ENCODE assay signal across 21 cellular contexts in genomic region chr2:71783815-71784214, GRCh38.
"Had no signal": no experiment of that assay in that cellular context is flagged by ENCODE, and none has a peak within 500 bp of the region (broad histone marks: within the 10 kb centered on the region; RNA-seq: fewer than 3 reads in every experiment).

No MANE protein-coding gene starts in this region.

- H3K79me2 ChIP-seq: hepatocyte had no signal

- H3K9me3 Mint-ChIP-seq: activated CD4-positive, alpha-beta memory T cell treated with anti-CD3 and anti-CD28 coated beads, Interleukin-2, amount 10 ng/mL, durations not matched to agents 7 days and 5 days; activated naive CD4-positive, alpha-beta T cell treated with anti-CD3 and anti-CD28 coated beads, Interleukin-2, amount 50 U/mL, for 72 hours; dendritic cell treated with granulocyte-macrophage colony-stimulating factor and Interleukin-4, amounts not matched to agents 40 ng/mL and 50 ng/mL, for 4 days; nephron; T-helper 2 cell treated with Interferon-gamma antibody and Interleukin-4, amounts not matched to agents 5 μg/mL and 100 μg/mL, for 36 hours; WTC11 had no signal

- H3K36me3 ChIP-seq: adrenal gland, breast epithelium, right lobe of liver, uterus had no signal

- H3K4me3 ChIP-seq: adrenal gland, breast epithelium, hepatocyte, right lobe of liver, SK-N-MC, uterus had no signal

- H2AFZ ChIP-seq: hepatocyte had no signal

- DNase-seq: activated CD4-positive, alpha-beta memory T cell treated with anti-CD3 and anti-CD28 coated beads, Interleukin-2, amount 10 ng/mL, durations not matched to agents 7 days and 5 days; activated CD4-positive, alpha-beta T cell treated with anti-CD3 and anti-CD28 coated beads for 48 hours; activated gamma-delta T cell; activated T-cell treated with anti-CD3 and anti-CD28 coated beads, Interleukin-2, amount 50 U/mL, for 48 hours; adrenal gland; cerebellar nuclear complex; effector memory CD4-positive, alpha-beta T cell; midbrain; occipital lobe; right lobe of liver; stimulated activated CD4-positive, alpha-beta T cell treated with anti-CD3 and anti-CD28 coated beads, Interleukin-4, amount 100 ng/mL, for 4 hours; stimulated activated naive CD4-positive, alpha-beta T cell; uterus had no signal

- H3K4me1 ChIP-seq: adrenal gland, breast epithelium, right lobe of liver, uterus had no signal

- H3K9me3 ChIP-seq: adrenal gland, breast epithelium, right lobe of liver, uterus had no signal

- H3K4me3 Mint-ChIP-seq: activated CD4-positive, alpha-beta memory T cell treated with anti-CD3 and anti-CD28 coated beads, Interleukin-2, amount 10 ng/mL, durations not matched to agents 7 days and 5 days; dendritic cell treated with granulocyte-macrophage colony-stimulating factor and Interleukin-4, amounts not matched to agents 40 ng/mL and 50 ng/mL, for 4 days; nephron; T-helper 2 cell treated with Interferon-gamma antibody and Interleukin-4, amounts not matched to agents 5 μg/mL and 100 μg/mL, for 36 hours; WTC11 had no signal

- H3K27me3 ChIP-seq: adrenal gland, breast epithelium, hepatocyte, right lobe of liver, uterus had no signal

- H3K36me3 Mint-ChIP-seq: activated naive CD4-positive, alpha-beta T cell treated with anti-CD3 and anti-CD28 coated beads, Interleukin-2, amount 50 U/mL, for 72 hours; WTC11 had no signal

- H3K4me2 ChIP-seq: hepatocyte had no signal

- ATAC-seq: activated naive CD4-positive, alpha-beta T cell treated with anti-CD3 and anti-CD28 coated beads, Interleukin-2, amount 50 U/mL, for 72 hours; WTC11 had no signal

- H3K27ac ChIP-seq: adrenal gland, right lobe of liver, SK-N-MC, uterus had no signal

- H3K27me3 Mint-ChIP-seq: activated CD4-positive, alpha-beta memory T cell treated with anti-CD3 and anti-CD28 coated beads, Interleukin-2, amount 10 ng/mL, durations not matched to agents 7 days and 5 days had no signal

- H3K4me1 Mint-ChIP-seq: activated CD4-positive, alpha-beta memory T cell treated with anti-CD3 and anti-CD28 coated beads, Interleukin-2, amount 10 ng/mL, durations not matched to agents 7 days and 5 days had no signal

- H3K27ac Mint-ChIP-seq: activated CD4-positive, alpha-beta memory T cell treated with anti-CD3 and anti-CD28 coated beads, Interleukin-2, amount 10 ng/mL, durations not matched to agents 7 days and 5 days; activated naive CD4-positive, alpha-beta T cell treated with anti-CD3 and anti-CD28 coated beads, Interleukin-2, amount 50 U/mL, for 72 hours; dendritic cell treated with granulocyte-macrophage colony-stimulating factor and Interleukin-4, amounts not matched to agents 40 ng/mL and 50 ng/mL, for 4 days; nephron; T-helper 2 cell treated with Interferon-gamma antibody and Interleukin-4, amounts not matched to agents 5 μg/mL and 100 μg/mL, for 36 hours; WTC11 had no signal
